Comparison of ENCODE assay signal across 1 cellular context in the genomic region with DNA sequence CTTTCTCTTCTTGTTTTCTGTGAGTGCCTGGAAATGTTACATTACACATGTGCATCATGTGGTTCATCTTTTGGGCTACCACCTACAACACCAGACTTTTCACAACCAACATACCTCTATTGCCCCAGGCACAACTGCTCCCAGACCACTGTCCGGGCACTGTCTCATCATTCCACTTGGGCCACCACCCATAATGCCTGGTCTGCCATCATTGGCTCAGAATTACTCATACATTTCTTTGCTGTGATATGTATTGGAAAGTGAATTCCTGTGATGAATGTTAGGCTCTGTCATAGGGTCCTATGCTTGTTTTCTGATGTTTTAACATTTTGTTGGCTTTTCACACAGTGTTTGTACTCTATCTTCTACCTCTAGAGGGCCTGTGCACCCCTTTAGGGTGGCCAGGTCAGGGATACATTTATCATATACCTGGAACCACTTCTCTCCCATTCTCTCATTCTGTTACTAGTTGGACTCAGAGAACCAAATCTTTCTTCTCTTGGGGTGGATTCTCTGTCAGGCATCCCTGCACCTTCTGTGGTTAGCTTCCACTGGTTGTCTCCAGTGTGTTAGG.
TF ChIP-seq lines count a peak whose summit lies in the region.

No MANE protein-coding gene starts in this region.

TF ChIP-seq in H1, 55 proteins besides CTCF, POLR2A, EP300 and RAD21 (continued from another document):
- no peak for TF ChIP-seq JUND (IDR thresholded peaks at IDR 0.05; ENCODE audit: low read length)
- TF ChIP-seq KDM4A (IDR thresholded peaks at IDR 0.05; ENCODE audit: low read depth, low read length, severe bottlenecking), result no peak
- TF ChIP-seq CREB1 (IDR thresholded peaks at IDR 0.05), result no peak
- no peak for TF ChIP-seq CTBP2 (IDR thresholded peaks at IDR 0.05; ENCODE audit: borderline replicate concordance, insufficient read depth, insufficient read length, low read length)
- TF ChIP-seq BRCA1 (IDR thresholded peaks at IDR 0.05; ENCODE audit: low read depth, low read length), result no peak
- no peak for TF ChIP-seq POU5F1 (IDR thresholded peaks at IDR 0.05; ENCODE audit: low read depth, low read length)
- TF ChIP-seq BCL11A (IDR thresholded peaks at IDR 0.05; ENCODE audit: low read depth in 2 of 2, low read length in 2 of 2), result no peak
